In the genomic region with DNA sequence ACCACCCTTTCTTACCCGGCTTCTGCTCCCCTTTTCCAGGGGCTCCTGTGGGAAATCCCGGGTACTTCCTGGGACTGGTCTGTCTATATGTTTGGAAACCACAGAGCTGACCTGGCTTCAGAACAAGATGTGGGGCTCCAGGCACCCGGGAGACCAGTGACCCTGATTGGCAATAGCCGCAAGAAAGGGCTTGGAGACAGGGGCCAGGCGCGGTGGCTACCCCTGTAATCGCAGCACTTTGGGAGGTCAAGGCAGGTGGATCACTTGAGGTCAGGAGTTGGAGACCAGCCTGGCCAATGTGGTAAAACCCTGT, we compare ENCODE assay signal across 8 cellular contexts. TPM values are rescaled to one million over a fixed set of nuclear protein-coding genes. Genes with fewer than 3 reads are reported as not detected.
DNase-seq lines count a peak whose midpoint lies in the region; ATAC-seq and TF ChIP-seq lines count a peak whose summit lies in the region.

No MANE protein-coding gene starts in this region.

- no peaks in the 10 kb centered on the region; the same call in 2 of the 3 replicates for H3K9me3 Mint-ChIP-seq in GM23338
- no peaks in the 10 kb centered on the region for H3K9me3 Mint-ChIP-seq in activated B cell treated with CpG ODN at 0.5 μM for 24 hours

- no peaks in the 10 kb centered on the region for H3K9me3 ChIP-seq in gastrocnemius medialis

- peaks cover 38% of the 10 kb centered on the region for H3F3A ChIP-seq in GM23338 (replicated peaks; ENCODE audit: low read depth)

- H3K27ac Mint-ChIP-seq in GM23338 = peak overlapping the region; percentile 100
- peak overlapping the region; percentile 100 for H3K27ac Mint-ChIP-seq in activated B cell treated with CpG ODN at 0.5 μM for 24 hours

- peak overlapping the region; percentile 93 for H3K27ac ChIP-seq in GM23338 (ENCODE audit: low read depth)
- peak overlapping the region; percentile 98 to 100 (median 100) for H3K27ac ChIP-seq in gastrocnemius medialis

- H3K4me3 ChIP-seq in GM23338 (peak overlapping the region; percentile 20; the same call in 1 of the 2 replicates), gastrocnemius medialis (peak overlapping the region; percentile 55 to 92 (median 64))

- H3K4me3 Mint-ChIP-seq in GM23338 = peak overlapping the region; percentile 58; the same call in 1 of the 3 replicates
- peak overlapping the region; percentile 87 for H3K4me3 Mint-ChIP-seq in activated B cell treated with CpG ODN at 0.5 μM for 24 hours

- H3K27me3 ChIP-seq in GM23338 (ENCODE audit: insufficient read depth) (no peaks in the 10 kb centered on the region), gastrocnemius medialis (no peaks in the 10 kb centered on the region)

- no peak for TF ChIP-seq POLR2A in gastrocnemius medialis (IDR thresholded peaks at IDR 0.05)

- H3K27me3 Mint-ChIP-seq in GM23338 (ENCODE audit: insufficient read depth, low read depth, poor library complexity) (peaks cover 41% of the 10 kb centered on the region), activated B cell treated with CpG ODN at 0.5 μM for 24 hours (no peaks in the 10 kb centered on the region)

- peak overlapping the region; percentile 59 for H3K4me2 ChIP-seq in GM23338

- H3K36me3 ChIP-seq in GM23338 (ENCODE audit: insufficient read depth) (no peaks in the 10 kb centered on the region), gastrocnemius medialis (peaks cover 4 to 16% of the 10 kb centered on the region in 2 donors)

- ATAC-seq in GM23338 (no peak), activated B cell treated with CpG ODN at 0.5 μM for 24 hours (ENCODE audit: low read depth) (no peak), gastrocnemius medialis (no peak), HG03097 (IDR thresholded peaks at IDR 0.05; ENCODE audit: low FRiP score, unreplicated experiment) (no peak), GM19395 (IDR thresholded peaks at IDR 0.05; ENCODE audit: unreplicated experiment) (no peak)

- CTCF ChIA-PET in activated B cell treated with CpG ODN at 0.5 μM for 24 hours (lab: Charles Lee) = interaction anchor here (1.0 to 12.8 kb wide), 4 partner anchors 10 to 85 kb away, joined by 3 to 289 read pairs (median 5); a partner anchor contains a TSS

- POLR2A ChIA-PET in activated B cell treated with CpG ODN at 0.5 μM for 24 hours (lab: Charles Lee) = interaction anchor here (0.6 to 19.3 kb wide), 23 partner anchors 7 to 1209 kb away, joined by 3 to 3752 read pairs (median 6); a partner anchor contains a TSS

- DNase-seq in GM23338 (ENCODE audit: low spot score) (no peak), activated B cell treated with CpG ODN at 0.5 μM for 24 hours (no peak), cardiac septum (ENCODE audit: low spot score) (peak; percentile 75), gastrocnemius medialis (peak in 1 of 2 donors; percentile 69), NCI-H2029 treated with DMSO at 0.1 percent for 48 hours (lab: John Stamatoyannopoulos, UW) (no peak), OCI-M2 (lab: John Stamatoyannopoulos, UW; ENCODE audit: unreplicated experiment) (no peak)

- H3K4me1 ChIP-seq in GM23338 (ENCODE audit: insufficient read depth) (peaks cover 72% of the 10 kb centered on the region), gastrocnemius medialis (peaks cover 37 to 60% of the 10 kb centered on the region in 2 donors)

- H3K9me2 ChIP-seq in GM23338 (ENCODE audit: insufficient read depth) = no peaks in the 10 kb centered on the region

- H2AFZ ChIP-seq in GM23338 = no peak overlapping the region

- no peaks in the 10 kb centered on the region for H4K20me1 ChIP-seq in GM23338 (replicated peaks; ENCODE audit: insufficient read depth)

- peaks cover 74% of the 10 kb centered on the region for H3K4me1 Mint-ChIP-seq in GM23338
- peaks cover 73% of the 10 kb centered on the region for H3K4me1 Mint-ChIP-seq in activated B cell treated with CpG ODN at 0.5 μM for 24 hours

- TF ChIP-seq CTCF in GM23338 (conservative IDR thresholded peaks at IDR 0.05; ENCODE audit: low read depth in 2 of 2) (no peak), activated B cell treated with CpG ODN at 0.5 μM for 24 hours (IDR thresholded peaks at IDR 0.05) (no peak), gastrocnemius medialis (IDR thresholded peaks at IDR 0.05 in 4 of 5, conservative IDR thresholded peaks at IDR 0.05 in 1 of 5) (no peak)

- H3K36me3 Mint-ChIP-seq in GM23338 (ENCODE audit: low read depth) = no peaks in the 10 kb centered on the region
- H3K36me3 Mint-ChIP-seq in activated B cell treated with CpG ODN at 0.5 μM for 24 hours (ENCODE audit: low read depth) = peaks cover 19% of the 10 kb centered on the region

- H3K79me2 ChIP-seq in GM23338 (replicated peaks; ENCODE audit: insufficient read depth) = peaks cover 14% of the 10 kb centered on the region

- intact Hi-C loops in activated B cell treated with CpG ODN at 0.5 μM for 24 hours (cut with micrococcal nuclease) (loop anchor here (1.0 kb wide), 2 partner anchors 12 to 78 kb away; no protein-coding TSS in a partner anchor), cardiac septum (cut with DNase I) (loop anchor here (5.0 kb wide), 1 partner anchor 52 kb away; no protein-coding TSS in a partner anchor), gastrocnemius medialis (cut with DNase I; ENCODE audit: low total_unique reads) (no loop called here)

- in situ Hi-C loops in gastrocnemius medialis (cut with MboI; ENCODE audit: low sequenced_read_pairs in 4 of 4) = loop anchor here in 3 of 4 donors (5.0 to 10.0 kb wide), 5 partner anchors 37 to 93 kb away; a partner anchor contains a TSS

RNA-seq across cellular contexts. Expression of a gene that starts 3.2 kb away (rescaled TPM):
- 6.3 and 7.2 TPM in 2 replicates for total RNA-seq in GM23338 (2014; rRNA removed; shearing (Covaris generic))
- 3.6 and 5.3 TPM in 2 replicates for polyA plus RNA-seq in GM23338 (2016; fragmentation: Nextera tagmentation; extraction: Ambion mirVana)
- total RNA-seq in activated B cell treated with CpG ODN at 0.5 μM for 24 hours (578 and 699 TPM in 2 replicates), cardiac septum (668 TPM), gastrocnemius medialis (100 to 1,000 TPM in 1 of 4 donors, 10 to 100 TPM in 3; 24.1 to 472 (median 32.8) TPM)

RNA-seq across cellular contexts. Expression of a gene that starts 33.0 kb away (rescaled TPM):
- 35.4 and 41.4 TPM in 2 replicates for total RNA-seq in GM23338 (2014; rRNA removed; shearing (Covaris generic))
- polyA plus RNA-seq in GM23338 (2016; fragmentation: Nextera tagmentation; extraction: Ambion mirVana) = 6.2 and 7.0 TPM in 2 replicates
- total RNA-seq in activated B cell treated with CpG ODN at 0.5 μM for 24 hours (68.6 and 70.6 TPM in 2 replicates), cardiac septum (14.4 TPM), gastrocnemius medialis (10 to 100 TPM; 11.5 to 51.7 (median 20.1) TPM)

RNA-seq across cellular contexts. Expression of a gene that starts 37.0 kb away (rescaled TPM):
- 0.10 and 0.35 TPM in 2 replicates for total RNA-seq in GM23338 (2014; rRNA removed; shearing (Covaris generic))
- polyA plus RNA-seq in GM23338 (2016; fragmentation: Nextera tagmentation; extraction: Ambion mirVana) = 0.74 and 0.89 TPM in 2 replicates
- 11.4 and 12.3 TPM in 2 replicates for total RNA-seq in activated B cell treated with CpG ODN at 0.5 μM for 24 hours
- total RNA-seq in cardiac septum = 10.5 TPM
- 10 to 100 TPM in 1 of 4 donors, 1 to 10 TPM in 3; 2.6 to 12.4 (median 5.6) TPM for total RNA-seq in gastrocnemius medialis
